Comparison of ENCODE assay signal across 18 cellular contexts in the genomic region with DNA sequence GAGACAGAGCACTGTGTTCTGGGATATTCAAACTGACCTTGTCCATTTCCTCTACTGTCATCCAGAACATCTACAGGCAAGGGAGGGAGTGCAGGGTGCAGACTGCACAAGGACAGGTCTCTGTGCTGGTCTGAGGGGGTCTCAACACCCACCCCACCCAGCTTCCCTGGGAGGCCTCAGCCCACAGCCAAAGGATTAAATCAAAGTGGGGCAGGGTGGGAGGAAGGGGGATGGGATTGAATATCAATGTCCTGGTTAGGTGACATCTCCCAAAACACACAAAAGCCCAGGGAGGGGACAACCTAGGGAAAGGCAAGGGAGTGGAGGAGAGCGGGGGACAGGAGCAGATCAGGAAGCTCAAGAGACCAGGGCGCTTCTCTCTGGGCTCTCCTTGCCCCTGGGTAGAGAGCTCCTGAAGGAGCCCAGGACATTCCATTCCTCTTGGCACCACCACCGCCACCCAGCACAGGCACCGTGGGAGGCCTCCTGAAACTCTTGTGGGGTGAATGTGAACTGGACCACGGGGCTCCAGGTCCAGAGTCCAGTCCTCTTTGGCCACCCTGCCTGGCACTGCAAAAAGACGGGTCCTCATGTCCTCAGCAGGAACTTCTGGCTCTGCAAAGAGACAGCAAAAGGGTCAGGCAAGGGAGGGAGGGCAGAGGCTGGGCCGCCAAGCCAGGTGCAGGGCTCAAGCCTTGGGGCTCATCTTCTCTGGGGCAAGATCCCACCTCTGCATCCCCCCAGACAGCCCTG.
"Had no signal": no experiment of that assay in that cellular context is flagged by ENCODE, and none has a peak within 500 bp of the region (broad histone marks: within the 10 kb centered on the region; RNA-seq: fewer than 3 reads in every experiment).

No MANE protein-coding gene starts in this region.

- H3K9me3 ChIP-seq: colonic mucosa, pancreas had no signal

- H3K4me3 ChIP-seq: colonic mucosa, pancreas, SK-N-MC, transverse colon had no signal

- H3K4me1 ChIP-seq: colonic mucosa, pancreas had no signal

- H3K36me3 ChIP-seq: colonic mucosa, pancreas, transverse colon had no signal

- H3K4me3 Mint-ChIP-seq: activated CD4-positive, alpha-beta T cell treated with anti-CD3 and anti-CD28 coated beads for 36 hours; activated naive CD4-positive, alpha-beta T cell treated with anti-CD3 and anti-CD28 coated beads for 36 hours; activated T-cell treated with anti-CD3 and anti-CD28 coated beads, Interleukin-2, amount 50 U/mL, for 4 hours; brain; neural crest cell; WTC11 had no signal

- DNase-seq: activated CD4-positive, alpha-beta T cell treated with anti-CD3 and anti-CD28 coated beads for 36 hours; activated CD4-positive, alpha-beta T cell treated with anti-CD3 and anti-CD28 coated beads, Interleukin-2, amount 50 U/mL, for 48 hours; activated naive CD4-positive, alpha-beta T cell treated with anti-CD3 and anti-CD28 coated beads for 36 hours; activated T-cell treated with anti-CD3 and anti-CD28 coated beads, Interleukin-2, amount 50 U/mL, for 4 hours; central memory CD4-positive, alpha-beta T cell; colonic mucosa; hippocampal formation; midbrain; pancreas; stimulated activated CD8-positive, alpha-beta memory T cell treated with anti-CD3 and anti-CD28 coated beads, Interleukin-4, amount 100 ng/mL, for 48 hours; stimulated activated naive CD4-positive, alpha-beta T cell; substantia nigra; transverse colon had no signal

- H3K27ac ChIP-seq: colonic mucosa, pancreas, SK-N-MC had no signal

- ATAC-seq: activated CD4-positive, alpha-beta T cell treated with anti-CD3 and anti-CD28 coated beads for 36 hours; activated T-cell treated with anti-CD3 and anti-CD28 coated beads, Interleukin-2, amount 50 U/mL, for 4 hours; esophagus mucosa; pancreas; WTC11 had no signal

- H3K36me3 Mint-ChIP-seq: brain had no signal

- H3K4me1 Mint-ChIP-seq: neural crest cell had no signal

- H3K27ac Mint-ChIP-seq: activated CD4-positive, alpha-beta T cell treated with anti-CD3 and anti-CD28 coated beads for 36 hours; activated naive CD4-positive, alpha-beta T cell treated with anti-CD3 and anti-CD28 coated beads for 36 hours; brain; WTC11 had no signal
